21 cellular contexts compared by ENCODE assay signal in genomic region chr20:34921436-34921835, GRCh38. TPM values are rescaled to one million over a fixed set of nuclear protein-coding genes. Genes with fewer than 3 reads are reported as not detected.
A peak's percentile ranks its signal among the peaks of the same experiment; 100 is the strongest.
DNase-seq lines count a peak whose midpoint lies in the region; ATAC-seq and TF ChIP-seq lines count a peak whose summit lies in the region.
"Had no signal": no experiment of that assay in that cellular context is flagged by ENCODE, and none has a peak within 500 bp of the region (broad histone marks: within the 10 kb centered on the region; RNA-seq: fewer than 3 reads in every experiment).

No MANE protein-coding gene starts in this region.

- peak; percentile 22 to 24 for ATAC-seq in activated T-cell treated with anti-CD3 and anti-CD28 coated beads, Interleukin-2, amount 50 U/mL, for 72 hours (replicated peaks in 1 of 2)
- no peak for ATAC-seq in activated T-cell treated with anti-CD3 and anti-CD28 coated beads, Interleukin-2, amount 50 U/mL, for 4 hours
- ATAC-seq: body of pancreas, left colon, mucosa of descending colon had no signal

- peaks cover 13 to 19% of the 10 kb centered on the region in 2 donors for H3K36me3 Mint-ChIP-seq in activated T-cell treated with anti-CD3 and anti-CD28 coated beads, Interleukin-2, amount 50 U/mL, for 72 hours (ENCODE audit: insufficient read depth in 2 of 2)
- peaks cover 22% of the 10 kb centered on the region for H3K36me3 Mint-ChIP-seq in activated T-cell treated with anti-CD3 and anti-CD28 coated beads, Interleukin-2, amount 50 U/mL, for 4 hours (ENCODE audit: insufficient read depth)
- H3K36me3 Mint-ChIP-seq in CD14-positive monocyte: peaks cover 0 to 38% of the 10 kb centered on the region in 2 donors

- TF ChIP-seq EP300 in stomach (IDR thresholded peaks at IDR 0.05) (no peak), sigmoid colon (IDR thresholded peaks at IDR 0.05) (no peak)

- TF ChIP-seq CTCF in CD14-positive monocyte (IDR thresholded peaks at IDR 0.05): no peak
- no peak for TF ChIP-seq CTCF in stomach (IDR thresholded peaks at IDR 0.05)
- TF ChIP-seq CTCF in sigmoid colon (IDR thresholded peaks at IDR 0.05): no peak

- WGBS in stomach, 5 donors: 53 to 76% (median 64%) methylated on average over 2 to 3 of the region's 3 CpGs
- WGBS in sigmoid colon, 2 donors: 70 to 81% methylated on average over 3 of the region's 3 CpGs

- H3K27ac Mint-ChIP-seq in activated T-cell treated with anti-CD3 and anti-CD28 coated beads, Interleukin-2, amount 50 U/mL, for 72 hours: no peak overlapping the region
- peak overlapping the region in 4 of 7 donors; percentile 14 to 61 (median 56) for H3K27ac Mint-ChIP-seq in CD14-positive monocyte
- H3K27ac Mint-ChIP-seq: activated naive CD4-positive, alpha-beta T cell treated with anti-CD3 and anti-CD28 coated beads, Interleukin-2, amount 50 U/mL, for 24 hours had no signal

- H3K27me3 Mint-ChIP-seq in activated T-cell treated with anti-CD3 and anti-CD28 coated beads, Interleukin-2, amount 50 U/mL, for 72 hours (ENCODE audit: low read depth): no peaks in the 10 kb centered on the region
- no peaks in the 10 kb centered on the region for H3K27me3 Mint-ChIP-seq in activated T-cell treated with anti-CD3 and anti-CD28 coated beads, Interleukin-2, amount 50 U/mL, for 4 hours (ENCODE audit: low read depth)
- peaks cover 0 to 4% (median 0%) of the 10 kb centered on the region in 3 donors for H3K27me3 Mint-ChIP-seq in CD14-positive monocyte (ENCODE audit: low read depth in 3 of 3)
- H3K27me3 Mint-ChIP-seq: activated naive CD4-positive, alpha-beta T cell treated with anti-CD3 and anti-CD28 coated beads, Interleukin-2, amount 50 U/mL, for 24 hours had no signal

- H3K36me3 ChIP-seq in stomach (peaks cover 36 to 71% (median 65%) of the 10 kb centered on the region in 4 donors), sigmoid colon (peaks cover 0 to 53% (median 24%) of the 10 kb centered on the region in 4 donors)
- H3K36me3 ChIP-seq: SJCRH30 had no signal

- peaks cover 7% of the 10 kb centered on the region in 2 donors for H3K9me3 Mint-ChIP-seq in activated T-cell treated with anti-CD3 and anti-CD28 coated beads, Interleukin-2, amount 50 U/mL, for 72 hours
- H3K9me3 Mint-ChIP-seq in activated T-cell treated with anti-CD3 and anti-CD28 coated beads, Interleukin-2, amount 50 U/mL, for 4 hours: no peaks in the 10 kb centered on the region
- H3K9me3 Mint-ChIP-seq in CD14-positive monocyte: peaks cover 0 to 2% (median 0%) of the 10 kb centered on the region in 7 donors
- H3K9me3 Mint-ChIP-seq: activated naive CD4-positive, alpha-beta T cell treated with anti-CD3 and anti-CD28 coated beads, Interleukin-2, amount 50 U/mL, for 24 hours; CD8-positive, alpha-beta memory T cell had no signal

- H3K4me1 Mint-ChIP-seq in activated T-cell treated with anti-CD3 and anti-CD28 coated beads, Interleukin-2, amount 50 U/mL, for 72 hours (ENCODE audit: low read depth): peaks cover 54% of the 10 kb centered on the region
- H3K4me1 Mint-ChIP-seq in activated T-cell treated with anti-CD3 and anti-CD28 coated beads, Interleukin-2, amount 50 U/mL, for 4 hours (ENCODE audit: low read depth): peaks cover 20% of the 10 kb centered on the region
- peaks cover 1% of the 10 kb centered on the region for H3K4me1 Mint-ChIP-seq in CD14-positive monocyte

- intact Hi-C loops in CD14-positive monocyte (cut with micrococcal nuclease) (no loop called here), stomach (cut with DNase I; ENCODE audit: low total_unique reads) (no loop called here), sigmoid colon (cut with DNase I) (no loop called here)

- H3K27ac ChIP-seq in stomach (peak overlapping the region in 4 of 5 donors; percentile 19 to 74 (median 66)), sigmoid colon (no peak overlapping the region)
- H3K27ac ChIP-seq: colonic mucosa, SJCRH30 had no signal

- TF ChIP-seq POLR2A in stomach (IDR thresholded peaks at IDR 0.05) (no peak), sigmoid colon (IDR thresholded peaks at IDR 0.05) (no peak)

- peak; percentile 31 to 35 for DNase-seq in activated T-cell treated with anti-CD3 and anti-CD28 coated beads, Interleukin-2, amount 50 U/mL, for 72 hours
- no peak for DNase-seq in activated T-cell treated with anti-CD3 and anti-CD28 coated beads, Interleukin-2, amount 50 U/mL, for 4 hours
- no peak for DNase-seq in CD14-positive monocyte (ENCODE audit: low spot score)
- peak; percentile 7 for DNase-seq in amniotic epithelial cell (ENCODE audit: low read depth)
- no peak for DNase-seq in stomach
- no peak for DNase-seq in sigmoid colon
- no peak for DNase-seq in NCI-H2081 treated with DMSO at 0.1 percent for 48 hours (lab: John Stamatoyannopoulos, UW)
- DNase-seq in NCI-H2171 (lab: John Stamatoyannopoulos, UW): no peak
- DNase-seq: activated CD4-positive, CD25-positive, alpha-beta regulatory T cell; body of pancreas; CD8-positive, alpha-beta memory T cell; colonic mucosa; foreskin melanocyte; left colon; mucosa of descending colon; NCI-H1417; NCI-H2171 treated with DMSO at 0.1 percent for 48 hours; NCI-H69; SJCRH30 had no signal

- H3K4me3 Mint-ChIP-seq in activated T-cell treated with anti-CD3 and anti-CD28 coated beads, Interleukin-2, amount 50 U/mL, for 72 hours: no peak overlapping the region
- no peak overlapping the region for H3K4me3 Mint-ChIP-seq in activated T-cell treated with anti-CD3 and anti-CD28 coated beads, Interleukin-2, amount 50 U/mL, for 4 hours
- H3K4me3 Mint-ChIP-seq in CD14-positive monocyte: no peak overlapping the region
- H3K4me3 Mint-ChIP-seq: activated naive CD4-positive, alpha-beta T cell treated with anti-CD3 and anti-CD28 coated beads, Interleukin-2, amount 50 U/mL, for 24 hours; CD8-positive, alpha-beta memory T cell had no signal

- H3K27me3 ChIP-seq in stomach (no peaks in the 10 kb centered on the region), sigmoid colon (no peaks in the 10 kb centered on the region)
- H3K27me3 ChIP-seq: body of pancreas, colonic mucosa, SJCRH30 had no signal

- H3K9me3 ChIP-seq in stomach (no peaks in the 10 kb centered on the region), sigmoid colon (no peaks in the 10 kb centered on the region)
- H3K9me3 ChIP-seq: body of pancreas, colonic mucosa, mucosa of descending colon, SJCRH30 had no signal

- H3K4me3 ChIP-seq in stomach (no peak overlapping the region), sigmoid colon (no peak overlapping the region)
- H3K4me3 ChIP-seq: body of pancreas, colonic mucosa, mucosa of descending colon, SJCRH30 had no signal

- H3K4me1 ChIP-seq in stomach (peaks cover 16 to 33% (median 18%) of the 10 kb centered on the region in 4 donors), sigmoid colon (peaks cover 0 to 13% (median 8%) of the 10 kb centered on the region in 4 donors)
- H3K4me1 ChIP-seq: colonic mucosa had no signal

RNA-seq across cellular contexts. Expression of gene GSS, which starts 34.2 kb away (rescaled TPM):
- total RNA-seq in activated T-cell treated with anti-CD3 and anti-CD28 coated beads, Interleukin-2, amount 50 U/mL, for 72 hours: 10 to 100 TPM; 60.6 to 66.0 TPM
- 10 to 100 TPM; 47.8 to 56.2 (median 51.3) TPM for total RNA-seq in activated T-cell treated with anti-CD3 and anti-CD28 coated beads, Interleukin-2, amount 50 U/mL, for 4 hours
- 10 to 100 TPM; 30.4 to 34.0 TPM for polyA plus RNA-seq in CD14-positive monocyte
- 100 to 1,000 TPM in 1 of 5 donors, 10 to 100 TPM in 4; 18.1 to 199 (median 54.6) TPM for total RNA-seq in stomach
- 10 to 100 TPM; 41.5 to 45.8 (median 41.6) TPM for polyA plus RNA-seq in stomach
- total RNA-seq in sigmoid colon: 10 to 100 TPM; 22.9 to 30.5 (median 25.5) TPM
- polyA plus RNA-seq in sigmoid colon: 10 to 100 TPM; 63.7 to 80.7 (median 66.4) TPM

RNA-seq across cellular contexts. Expression of gene MYH7B, which starts 34.2 kb away (rescaled TPM):
- 1 to 10 TPM in 1 of 2 donors, under 1 TPM in 1; 0.46 to 1.2 TPM for total RNA-seq in activated T-cell treated with anti-CD3 and anti-CD28 coated beads, Interleukin-2, amount 50 U/mL, for 72 hours
- under 1 TPM; 0.10 to 0.60 (median 0.37) TPM for total RNA-seq in activated T-cell treated with anti-CD3 and anti-CD28 coated beads, Interleukin-2, amount 50 U/mL, for 4 hours
- polyA plus RNA-seq in CD14-positive monocyte: not detected
- 1 to 10 TPM in 1 of 5 donors, under 1 TPM in 2, not detected in 2; 0.45 to 1.5 (median 0.58) TPM for total RNA-seq in stomach
- polyA plus RNA-seq in stomach: under 1 TPM; 0.15 to 0.68 (median 0.60) TPM
- under 1 TPM; under 0.01 to 0.83 (median 0.60) TPM for total RNA-seq in sigmoid colon
- polyA plus RNA-seq in sigmoid colon: 1 to 10 TPM in 1 of 3 donors, under 1 TPM in 2; 0.60 to 1.6 (median 0.69) TPM
- total RNA-seq: H4 had no signal

RNA-seq across cellular contexts. Expression of gene ACSS2, which starts 45.0 kb away (rescaled TPM):
- total RNA-seq in activated T-cell treated with anti-CD3 and anti-CD28 coated beads, Interleukin-2, amount 50 U/mL, for 72 hours: 10 to 100 TPM; 61.1 to 78.2 TPM
- 10 to 100 TPM in 2 of 3 donors, 1 to 10 TPM in 1; 6.0 to 10.6 (median 10.4) TPM for total RNA-seq in activated T-cell treated with anti-CD3 and anti-CD28 coated beads, Interleukin-2, amount 50 U/mL, for 4 hours
- polyA plus RNA-seq in CD14-positive monocyte: 10 to 100 TPM; 37.7 to 48.4 TPM
- 1,000 to 10,000 TPM in 1 of 5 donors, 100 to 1,000 TPM in 3, 10 to 100 TPM in 1; 98.8 to 1,709 (median 162) TPM for total RNA-seq in stomach
- 100 to 1,000 TPM in 1 of 3 donors, 10 to 100 TPM in 2; 59.0 to 120 (median 68.5) TPM for polyA plus RNA-seq in stomach
- total RNA-seq in sigmoid colon: 10 to 100 TPM; 29.7 to 70.1 (median 34.8) TPM
- 100 to 1,000 TPM; 170 to 232 (median 179) TPM for polyA plus RNA-seq in sigmoid colon

RNA-seq across cellular contexts. Expression of gene GGT7, which starts 48.8 kb away (rescaled TPM):
- 10 to 100 TPM; 20.8 to 23.1 TPM for total RNA-seq in activated T-cell treated with anti-CD3 and anti-CD28 coated beads, Interleukin-2, amount 50 U/mL, for 72 hours
- total RNA-seq in activated T-cell treated with anti-CD3 and anti-CD28 coated beads, Interleukin-2, amount 50 U/mL, for 4 hours: 10 to 100 TPM; 11.6 to 13.5 (median 13.2) TPM
- 1 to 10 TPM; 2.1 to 2.4 TPM for polyA plus RNA-seq in CD14-positive monocyte
- 10 to 100 TPM; 10.5 to 29.0 (median 19.2) TPM for total RNA-seq in stomach
- polyA plus RNA-seq in stomach: 10 to 100 TPM in 1 of 3 donors, 1 to 10 TPM in 2; 4.1 to 12.8 (median 8.4) TPM
- 10 to 100 TPM in 3 of 4 donors, 1 to 10 TPM in 1; 9.6 to 23.8 (median 15.3) TPM for total RNA-seq in sigmoid colon
- polyA plus RNA-seq in sigmoid colon: 10 to 100 TPM in 1 of 3 donors, 1 to 10 TPM in 2; 1.8 to 12.4 (median 3.0) TPM

Comparison
In these comparisons a context has a peak if more than half of its experiments do, and no peak if none do; other contexts are left out.
1. ATAC-seq: peak in activated T-cell treated with anti-CD3 and anti-CD28 coated beads, Interleukin-2, amount 50 U/mL, for 72 hours (2 of 2); none in activated T-cell treated with anti-CD3 and anti-CD28 coated beads, Interleukin-2, amount 50 U/mL, for 4 hours (0 of 2).
2. DNase-seq: peak in activated T-cell treated with anti-CD3 and anti-CD28 coated beads, Interleukin-2, amount 50 U/mL, for 72 hours (2 of 2) and amniotic epithelial cell (single experiment); none in activated T-cell treated with anti-CD3 and anti-CD28 coated beads, Interleukin-2, amount 50 U/mL, for 4 hours (single experiment), CD14-positive monocyte (single experiment), stomach (single experiment), sigmoid colon (single experiment), NCI-H2081 treated with DMSO at 0.1 percent for 48 hours (single experiment) and NCI-H2171 (single experiment).
3. H3K27ac ChIP-seq: peak in stomach (4 of 5); none in sigmoid colon (0 of 4).